ENCODE assay signal across 8 cellular contexts in the genomic region with DNA sequence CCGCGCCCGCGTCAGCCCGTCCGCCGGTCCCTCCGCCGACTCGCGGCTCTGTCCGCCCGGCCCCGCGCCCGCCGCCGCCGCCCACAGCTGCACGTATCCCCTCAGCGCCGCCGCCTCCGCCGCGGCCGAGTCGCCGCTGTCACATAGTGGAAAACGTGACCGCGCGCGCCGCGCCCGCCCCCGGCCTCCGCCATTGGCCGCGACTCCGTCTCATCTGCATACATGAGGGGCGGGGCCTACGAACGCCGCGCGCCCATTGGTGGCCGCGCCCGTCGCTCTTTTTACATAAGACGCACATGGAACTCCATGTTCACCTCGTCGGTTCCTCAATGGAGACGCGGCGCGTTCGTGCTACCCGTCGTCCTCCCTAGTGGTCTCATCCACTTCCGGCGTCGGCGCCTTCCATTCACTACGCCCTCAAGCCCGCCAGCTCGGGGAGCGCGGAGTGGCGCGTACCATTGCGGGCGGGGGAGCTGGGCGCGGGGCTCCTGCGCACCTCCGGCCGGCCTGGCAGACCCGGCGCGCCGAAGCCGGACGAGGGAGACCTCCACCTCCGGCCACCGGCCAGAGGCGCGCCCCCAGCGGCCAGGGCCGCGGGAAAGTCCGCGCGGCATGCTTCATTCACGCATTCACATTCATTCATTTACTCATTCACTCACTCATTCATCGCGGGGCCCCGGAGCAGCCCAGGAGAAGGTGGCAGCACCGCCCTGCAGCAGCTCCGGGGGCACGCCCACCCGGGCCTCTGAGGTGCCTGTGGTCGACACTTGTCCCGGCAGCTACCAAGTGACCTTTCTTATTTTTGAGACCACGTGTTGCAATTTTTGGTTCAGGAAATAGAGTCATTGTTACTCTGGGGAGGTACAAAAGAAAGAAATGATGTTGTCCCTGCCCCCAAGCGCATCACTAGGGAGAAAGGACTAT. TPM values are rescaled to one million over a fixed set of nuclear protein-coding genes. Genes with fewer than 3 reads are reported as not detected.
DNase-seq lines count a peak whose midpoint lies in the region; ATAC-seq, FAIRE-seq and TF ChIP-seq lines count a peak whose summit lies in the region.

No MANE protein-coding gene starts in this region.

- no peaks in the 10 kb centered on the region for H3K36me3 Mint-ChIP-seq in activated CD4-positive, alpha-beta T cell treated with anti-CD3 and anti-CD28 coated beads, Interleukin-2, amount 10 ng/mL, durations not matched to agents 7 days and 5 days (ENCODE audit: low read depth)
- H3K36me3 Mint-ChIP-seq in dendritic cell treated with granulocyte-macrophage colony-stimulating factor and Interleukin-4, amounts not matched to agents 40 ng/mL and 50 ng/mL, for 4 days (ENCODE audit: low read depth) = peaks cover 7% of the 10 kb centered on the region

- intact Hi-C loops in dendritic cell treated with granulocyte-macrophage colony-stimulating factor and Interleukin-4, amounts not matched to agents 40 ng/mL and 50 ng/mL, for 4 days (cut with micrococcal nuclease) = loop anchor here (2.0 kb wide), 1 partner anchor 32 kb away; a partner anchor contains a TSS
- intact Hi-C loops in HepG2 (cut with micrococcal nuclease; ENCODE audit: unreplicated experiment) = loop anchor here (5.0 kb wide), 2 partner anchors 33 to 227 kb away; a partner anchor contains a TSS

- TF ChIP-seq EP300 in HepG2 (IDR thresholded peaks at IDR 0.05; ENCODE audit: low read depth in 2 of 2, low read length in 2 of 2) (no peak), HepG2 (CRISPR knock-in tag; IDR thresholded peaks at IDR 0.05; ENCODE audit: borderline replicate concordance) (peak; percentile 62; the same call in 1 of the 2 replicates)

- peak overlapping the region; percentile 96 for H3K4me2 ChIP-seq in HepG2 (ENCODE audit: low read depth, low read length)

- H2AFZ ChIP-seq in HepG2 (ENCODE audit: low read length) = no peak overlapping the region

- DNase-seq in C1 segment of cervical spinal cord (lab: John Stamatoyannopoulos, UW) (peak; percentile 70 to 97 (median 92)), NCI-H526 (lab: John Stamatoyannopoulos, UW) (peak; percentile 99 to 100), HepG2 (ENCODE audit: low spot score) (peak; percentile 99)
- peak; percentile 97 for DNase-seq in activated CD4-positive, alpha-beta T cell treated with anti-CD3 and anti-CD28 coated beads, Interleukin-2, amount 10 ng/mL, durations not matched to agents 7 days and 5 days
- peak; percentile 97 for DNase-seq in stimulated activated CD4-positive, alpha-beta T cell treated with anti-CD3 and anti-CD28 coated beads, Interleukin-4, amount 100 ng/mL, for 1 hour

- H3K27me3 Mint-ChIP-seq in activated CD4-positive, alpha-beta T cell treated with anti-CD3 and anti-CD28 coated beads, Interleukin-2, amount 10 ng/mL, durations not matched to agents 7 days and 5 days = no peaks in the 10 kb centered on the region
- H3K27me3 Mint-ChIP-seq in dendritic cell treated with granulocyte-macrophage colony-stimulating factor and Interleukin-4, amounts not matched to agents 40 ng/mL and 50 ng/mL, for 4 days = peaks cover 11% of the 10 kb centered on the region

- TF ChIP-seq POLR2A in HepG2 (IDR thresholded peaks at IDR 0.05; ENCODE audit: insufficient read depth in 1 of 2, low read depth in 2 of 2, low read length in 2 of 2) = peak in 1 of 2 experiments; percentile 83; a peak in 2 of 4 replicates

- H3K27ac Mint-ChIP-seq in activated CD4-positive, alpha-beta T cell treated with anti-CD3 and anti-CD28 coated beads, Interleukin-2, amount 10 ng/mL, durations not matched to agents 7 days and 5 days = peak overlapping the region; percentile 96
- peak overlapping the region; percentile 96 for H3K27ac Mint-ChIP-seq in dendritic cell treated with granulocyte-macrophage colony-stimulating factor and Interleukin-4, amounts not matched to agents 40 ng/mL and 50 ng/mL, for 4 days

- TSS peak; percentile 75 for BruUV-seq in HepG2 (replicated peaks; lab: Mats Ljungman, UMichigan)

- no peaks in the 10 kb centered on the region for H3K36me3 ChIP-seq in HepG2 (replicated peaks in 1 of 2; ENCODE audit: control insufficient read depth in 1 of 2, insufficient read depth in 2 of 2, low read length in 2 of 2)

- peak overlapping the region; percentile 99 for H3K9ac ChIP-seq in HepG2 (ENCODE audit: insufficient read depth, low read depth, low read length)

- CTCF ChIA-PET in activated CD4-positive, alpha-beta T cell treated with anti-CD3 and anti-CD28 coated beads, Interleukin-2, amount 10 ng/mL, durations not matched to agents 7 days and 5 days (lab: Charles Lee) = interaction anchor here (0.9 to 1.3 kb wide), 3 partner anchors 13 to 33 kb away, joined by 3 to 4 read pairs (median 3); no protein-coding TSS in a partner anchor
- CTCF ChIA-PET in HepG2 (lab: Yijun Ruan, JAX; ENCODE audit: low intra/inter-chr PET ratio, low total read pairs) = interaction anchor here (1.1 to 1.5 kb wide), 2 partner anchors 16 to 25 kb away, joined by 3 to 4 read pairs; no protein-coding TSS in a partner anchor

- H3K4me1 Mint-ChIP-seq in activated CD4-positive, alpha-beta T cell treated with anti-CD3 and anti-CD28 coated beads, Interleukin-2, amount 10 ng/mL, durations not matched to agents 7 days and 5 days = peaks cover 29% of the 10 kb centered on the region
- H3K4me1 Mint-ChIP-seq in dendritic cell treated with granulocyte-macrophage colony-stimulating factor and Interleukin-4, amounts not matched to agents 40 ng/mL and 50 ng/mL, for 4 days (ENCODE audit: low read depth) = peaks cover 48% of the 10 kb centered on the region

- peak; percentile 62 for FAIRE-seq in HepG2 (lab: Jason Lieb, UNC)

- no peaks in the 10 kb centered on the region; a peak in 1 of 5 replicates for H3K27me3 ChIP-seq in HepG2 (ENCODE audit: control insufficient read depth in 1 of 2, insufficient read depth in 2 of 2, low read length in 2 of 2)

- H3K27ac ChIP-seq in HepG2 (ENCODE audit: extremely low read length, insufficient read depth, low read length) = peak overlapping the region; percentile 99

- peak; percentile 95 for ATAC-seq in GM19324 (IDR thresholded peaks at IDR 0.05; ENCODE audit: low FRiP score, unreplicated experiment)
- ATAC-seq in HG03469 (IDR thresholded peaks at IDR 0.05; ENCODE audit: unreplicated experiment) = peak; percentile 73
- ATAC-seq in HepG2 = peak; percentile 77

- TF ChIP-seq RAD21 in HepG2 (CRISPR knock-in tag; IDR thresholded peaks at IDR 0.05) = peak; percentile 79

- H3K9me3 Mint-ChIP-seq in activated CD4-positive, alpha-beta T cell treated with anti-CD3 and anti-CD28 coated beads, Interleukin-2, amount 10 ng/mL, durations not matched to agents 7 days and 5 days = no peaks in the 10 kb centered on the region
- no peaks in the 10 kb centered on the region for H3K9me3 Mint-ChIP-seq in dendritic cell treated with granulocyte-macrophage colony-stimulating factor and Interleukin-4, amounts not matched to agents 40 ng/mL and 50 ng/mL, for 4 days

- H3K9me3 ChIP-seq in HepG2 (ENCODE audit: low read length) = no peaks in the 10 kb centered on the region

- peak overlapping the region; percentile 88 for H3K4me3 Mint-ChIP-seq in activated CD4-positive, alpha-beta T cell treated with anti-CD3 and anti-CD28 coated beads, Interleukin-2, amount 10 ng/mL, durations not matched to agents 7 days and 5 days
- peak overlapping the region; percentile 92 for H3K4me3 Mint-ChIP-seq in dendritic cell treated with granulocyte-macrophage colony-stimulating factor and Interleukin-4, amounts not matched to agents 40 ng/mL and 50 ng/mL, for 4 days

- WGBS in HepG2 (ENCODE audit: low lambda C conversion rate) = 1% methylated on average over 44 of the region's 108 CpGs

- H3K4me3 ChIP-seq in HepG2 (replicated peaks in 1 of 3; ENCODE audit: insufficient read depth in 1 of 3, low read depth in 2 of 3, low read length in 3 of 3) = peak overlapping the region; percentile 75 to 99 (median 87)

- H4K20me1 ChIP-seq in HepG2 (ENCODE audit: insufficient read depth, low read length) = peaks cover 4% of the 10 kb centered on the region; the same call in 1 of the 2 replicates

- peaks cover 43% of the 10 kb centered on the region for H3K79me2 ChIP-seq in HepG2 (ENCODE audit: insufficient read depth, low read length)

- in situ Hi-C loops in HepG2 (cut with HindIII; ENCODE audit: extremely low pct_ligation_motif_present, low pct_unique_long_range_greater_than_20kb) = no loop called here

- peaks cover 63% of the 10 kb centered on the region for H3K4me1 ChIP-seq in HepG2 (ENCODE audit: insufficient read depth, low read length)

- peak; percentile 46 for TF ChIP-seq CTCF in HepG2 (CRISPR knock-in tag; IDR thresholded peaks at IDR 0.05)

- POLR2A ChIA-PET in activated CD4-positive, alpha-beta T cell treated with anti-CD3 and anti-CD28 coated beads, Interleukin-2, amount 10 ng/mL, durations not matched to agents 7 days and 5 days (lab: Charles Lee) = no interaction called here
- POLR2A ChIA-PET in HepG2 (lab: Yijun Ruan, JAX) = interaction anchor here (0.8 to 7.3 kb wide), 10 partner anchors 9 to 86 kb away, joined by 3 to 44 read pairs (median 6); a partner anchor contains a TSS

RNA-seq across cellular contexts. Expression of a gene that starts 0.5 kb away (rescaled TPM):
- 10 to 100 TPM; 11.8 to 13.1 TPM for total RNA-seq in activated CD4-positive, alpha-beta T cell treated with anti-CD3 and anti-CD28 coated beads, Interleukin-2, amount 10 ng/mL, durations not matched to agents 7 days and 5 days
- total RNA-seq in HepG2 (2016; rRNA removed; fragmentation: Illumina TruSeq; extraction: Trizol) = 6.8 and 9.4 TPM in 2 replicates
- 21.5 and 22.6 TPM in 2 replicates for total RNA-seq in HepG2 (2016; cell fraction: cytosol; rRNA removed; fragmentation: Illumina TruSeq; extraction: Trizol; ENCODE audit: low read depth)
- 5.4 and 8.6 TPM in 2 replicates for total RNA-seq in HepG2 (2016; cell fraction: insoluble cytoplasmic fraction; rRNA removed; fragmentation: Illumina TruSeq; extraction: Trizol)
- total RNA-seq in HepG2 (2016; cell fraction: membrane; rRNA removed; fragmentation: Illumina TruSeq; extraction: Trizol) = 9.6 TPM in 2 replicates
- total RNA-seq in HepG2 (2016; cell fraction: nucleus; rRNA removed; fragmentation: Illumina TruSeq; extraction: Trizol) = 9.6 and 11.5 TPM in 2 replicates
- 5.1 TPM in 2 replicates for polyA plus RNA-seq in HepG2 (2011; rRNA removed)
- 2.3 and 2.9 TPM in 2 replicates for polyA plus RNA-seq in HepG2 (2011; cell fraction: cytosol; rRNA removed)
- 12.7 and 15.5 TPM in 2 replicates for polyA plus RNA-seq in HepG2 (2011; cell fraction: nucleus; rRNA removed)
- 7.2 and 7.6 TPM in 2 replicates for polyA plus RNA-seq in HepG2 (2012)
- polyA plus RNA-seq in HepG2 (2016; cell fraction: cytosol; fragmentation: Illumina TruSeq; extraction: Trizol; ENCODE audit: low read depth) = 0.31 and 0.44 TPM in 2 replicates
- 5.0 and 6.1 TPM in 2 replicates for polyA plus RNA-seq in HepG2 (2016; cell fraction: insoluble cytoplasmic fraction; fragmentation: Illumina TruSeq; extraction: Trizol; ENCODE audit: low read depth)
- polyA plus RNA-seq in HepG2 (2016; cell fraction: membrane; fragmentation: Illumina TruSeq; extraction: Trizol; ENCODE audit: low read depth) = 1.3 and 1.5 TPM in 2 replicates
- polyA plus RNA-seq in HepG2 (2016; cell fraction: nucleus; fragmentation: Illumina TruSeq; extraction: Trizol; ENCODE audit: insufficient read depth, low read depth) = 18.1 and 18.4 TPM in 2 replicates
- polyA minus RNA-seq in HepG2 (2011; rRNA and poly(A)+ RNA removed; ENCODE audit: low replicate concordance) = 8.0 and 20.0 TPM in 2 replicates
- 6.6 and 9.5 TPM in 2 replicates for polyA minus RNA-seq in HepG2 (2011; cell fraction: cytosol; rRNA and poly(A)+ RNA removed)
- polyA minus RNA-seq in HepG2 (2011; cell fraction: nucleus; rRNA and poly(A)+ RNA removed) = 40.7 and 48.7 TPM in 2 replicates

RNA-seq across cellular contexts. Expression of a gene that starts 31.4 kb away (rescaled TPM):
- total RNA-seq in activated CD4-positive, alpha-beta T cell treated with anti-CD3 and anti-CD28 coated beads, Interleukin-2, amount 10 ng/mL, durations not matched to agents 7 days and 5 days = 1 to 10 TPM; 7.9 to 9.2 TPM
- total RNA-seq in HepG2 (2016; rRNA removed; fragmentation: Illumina TruSeq; extraction: Trizol) = 12.9 TPM in 2 replicates
- 11.5 and 11.7 TPM in 2 replicates for total RNA-seq in HepG2 (2016; cell fraction: cytosol; rRNA removed; fragmentation: Illumina TruSeq; extraction: Trizol; ENCODE audit: low read depth)
- 12.5 and 15.2 TPM in 2 replicates for total RNA-seq in HepG2 (2016; cell fraction: insoluble cytoplasmic fraction; rRNA removed; fragmentation: Illumina TruSeq; extraction: Trizol)
- total RNA-seq in HepG2 (2016; cell fraction: membrane; rRNA removed; fragmentation: Illumina TruSeq; extraction: Trizol) = 8.5 and 9.1 TPM in 2 replicates
- total RNA-seq in HepG2 (2016; cell fraction: nucleus; rRNA removed; fragmentation: Illumina TruSeq; extraction: Trizol) = 6.5 and 10.2 TPM in 2 replicates
- polyA plus RNA-seq in HepG2 (2011; rRNA removed) = 4.1 and 5.0 TPM in 2 replicates
- 2.7 and 3.7 TPM in 2 replicates for polyA plus RNA-seq in HepG2 (2011; cell fraction: cytosol; rRNA removed)
- 4.1 and 4.3 TPM in 2 replicates for polyA plus RNA-seq in HepG2 (2011; cell fraction: nucleus; rRNA removed)
- 7.5 and 8.6 TPM in 2 replicates for polyA plus RNA-seq in HepG2 (2012)
- 1.2 and 1.5 TPM in 2 replicates for polyA plus RNA-seq in HepG2 (2016; cell fraction: cytosol; fragmentation: Illumina TruSeq; extraction: Trizol; ENCODE audit: low read depth)
- 16.1 and 18.0 TPM in 2 replicates for polyA plus RNA-seq in HepG2 (2016; cell fraction: insoluble cytoplasmic fraction; fragmentation: Illumina TruSeq; extraction: Trizol; ENCODE audit: low read depth)
- 4.0 and 4.6 TPM in 2 replicates for polyA plus RNA-seq in HepG2 (2016; cell fraction: membrane; fragmentation: Illumina TruSeq; extraction: Trizol; ENCODE audit: low read depth)
- polyA plus RNA-seq in HepG2 (2016; cell fraction: nucleus; fragmentation: Illumina TruSeq; extraction: Trizol; ENCODE audit: insufficient read depth, low read depth) = 17.1 and 17.8 TPM in 2 replicates
- 3.0 and 4.5 TPM in 2 replicates for polyA minus RNA-seq in HepG2 (2011; rRNA and poly(A)+ RNA removed; ENCODE audit: low replicate concordance)
- 2.3 and 3.6 TPM in 2 replicates for polyA minus RNA-seq in HepG2 (2011; cell fraction: cytosol; rRNA and poly(A)+ RNA removed)
- 2.7 and 3.7 TPM in 2 replicates for polyA minus RNA-seq in HepG2 (2011; cell fraction: nucleus; rRNA and poly(A)+ RNA removed)

RNA-seq across cellular contexts. Expression of a gene that starts 49.1 kb away (rescaled TPM):
- 1 to 10 TPM; 1.8 to 3.2 TPM for total RNA-seq in activated CD4-positive, alpha-beta T cell treated with anti-CD3 and anti-CD28 coated beads, Interleukin-2, amount 10 ng/mL, durations not matched to agents 7 days and 5 days
- 59.0 and 82.8 TPM in 2 replicates for total RNA-seq in HepG2 (2016; rRNA removed; fragmentation: Illumina TruSeq; extraction: Trizol)
- 147 and 163 TPM in 2 replicates for total RNA-seq in HepG2 (2016; cell fraction: cytosol; rRNA removed; fragmentation: Illumina TruSeq; extraction: Trizol; ENCODE audit: low read depth)
- 53.8 and 85.2 TPM in 2 replicates for total RNA-seq in HepG2 (2016; cell fraction: insoluble cytoplasmic fraction; rRNA removed; fragmentation: Illumina TruSeq; extraction: Trizol)
- total RNA-seq in HepG2 (2016; cell fraction: membrane; rRNA removed; fragmentation: Illumina TruSeq; extraction: Trizol) = 185 and 209 TPM in 2 replicates
- total RNA-seq in HepG2 (2016; cell fraction: nucleus; rRNA removed; fragmentation: Illumina TruSeq; extraction: Trizol) = 38.9 and 45.1 TPM in 2 replicates
- polyA plus RNA-seq in HepG2 (2011; rRNA removed) = 19.5 and 25.3 TPM in 2 replicates
- 16.3 and 30.2 TPM in 2 replicates for polyA plus RNA-seq in HepG2 (2011; cell fraction: cytosol; rRNA removed)
- 53.7 and 55.3 TPM in 2 replicates for polyA plus RNA-seq in HepG2 (2011; cell fraction: nucleus; rRNA removed)
- 15.6 and 22.1 TPM in 2 replicates for polyA plus RNA-seq in HepG2 (2012)
- polyA plus RNA-seq in HepG2 (2016; cell fraction: cytosol; fragmentation: Illumina TruSeq; extraction: Trizol; ENCODE audit: low read depth) = 142 and 160 TPM in 2 replicates
- 56.0 and 58.7 TPM in 2 replicates for polyA plus RNA-seq in HepG2 (2016; cell fraction: insoluble cytoplasmic fraction; fragmentation: Illumina TruSeq; extraction: Trizol; ENCODE audit: low read depth)
- 144 and 147 TPM in 2 replicates for polyA plus RNA-seq in HepG2 (2016; cell fraction: membrane; fragmentation: Illumina TruSeq; extraction: Trizol; ENCODE audit: low read depth)
- 73.3 and 84.5 TPM in 2 replicates for polyA plus RNA-seq in HepG2 (2016; cell fraction: nucleus; fragmentation: Illumina TruSeq; extraction: Trizol; ENCODE audit: insufficient read depth, low read depth)
- 0.30 and 12.1 TPM in 2 replicates for polyA minus RNA-seq in HepG2 (2011; rRNA and poly(A)+ RNA removed; ENCODE audit: low replicate concordance)
- 10.4 and 11.7 TPM in 2 replicates for polyA minus RNA-seq in HepG2 (2011; cell fraction: cytosol; rRNA and poly(A)+ RNA removed)
- 3.1 and 4.4 TPM in 2 replicates for polyA minus RNA-seq in HepG2 (2011; cell fraction: nucleus; rRNA and poly(A)+ RNA removed)

Comparison
In these comparisons a context has a peak if more than half of its experiments do, and no peak if none do; other contexts are left out.
1. Peak in every context shown above with its lines: DNase-seq, ATAC-seq, H3K4me3 ChIP-seq and H3K27ac ChIP-seq.
2. RNA of a gene that starts 49.1 kb away (total RNA-seq): 38.9 to 209 TPM in HepG2; 1.8 to 3.2 TPM in activated CD4-positive, alpha-beta T cell treated with anti-CD3 and anti-CD28 coated beads, Interleukin-2, amount 10 ng/mL, durations not matched to agents 7 days and 5 days; every median in the first group is over 4 times any median in the second.